In genomic region chr19:17385878-17386611, GRCh38 we compare ENCODE assay signal across 1 cellular context.
A peak's percentile ranks its signal among the peaks of the same experiment; 100 is the strongest.
TF ChIP-seq lines count a peak whose summit lies in the region.

No MANE protein-coding gene starts in this region.

TF ChIP-seq in HEK293, 187 proteins besides CTCF, POLR2A, EP300 and RAD21 (continued from another document):
- TF ChIP-seq ZNF518A (tag by site-specific recombination; conservative IDR thresholded peaks at IDR 0.05; ENCODE audit: low read depth) (no peak), ZNF549 (tag by site-specific recombination; IDR thresholded peaks at IDR 0.05) (no peak), ZBTB7A (tag by site-specific recombination; IDR thresholded peaks at IDR 0.05; ENCODE audit: low read depth) (no peak), ZNF548 (tag by site-specific recombination; IDR thresholded peaks at IDR 0.05) (no peak), KLF1 (tag by site-specific recombination; IDR thresholded peaks at IDR 0.05) (0 out of 2 replicates have a peak, but pooled peaks have one; percentile 52), ZNF10 (tag by site-specific recombination; IDR thresholded peaks at IDR 0.05) (0 out of 2 replicates have a peak, but pooled peaks have one; percentile 10), AEBP2 (tag by site-specific recombination; IDR thresholded peaks at IDR 0.05; ENCODE audit: borderline replicate concordance) (no peak), ZNF654 (tag by site-specific recombination; IDR thresholded peaks at IDR 0.05; ENCODE audit: low read depth) (peak; percentile 66), FEZF1 (tag by site-specific recombination; IDR thresholded peaks at IDR 0.05) (no peak), TRIM28 (IDR thresholded peaks at IDR 0.05; ENCODE audit: borderline replicate concordance, low read length) (no peak), SCRT1 (tag by site-specific recombination; IDR thresholded peaks at IDR 0.05; ENCODE audit: borderline replicate concordance) (peak; percentile 18; the same call in 1 of the 2 replicates), ZSCAN30 (tag by site-specific recombination; IDR thresholded peaks at IDR 0.05) (0 out of 2 replicates have a peak, but pooled peaks have one; percentile 31), ZNF416 (tag by site-specific recombination; IDR thresholded peaks at IDR 0.05) (no peak), KLF8 (tag by site-specific recombination; IDR thresholded peaks at IDR 0.05) (0 out of 2 replicates have a peak, but pooled peaks have one; percentile 31)
